Comparison of ENCODE assay signal across 17 cellular contexts in genomic region chr13:51524312-51524711, GRCh38. TPM values are rescaled to one million over a fixed set of nuclear protein-coding genes. Genes with fewer than 3 reads are reported as not detected.
A peak's percentile ranks its signal among the peaks of the same experiment; 100 is the strongest.
DNase-seq lines count a peak whose midpoint lies in the region; ATAC-seq and TF ChIP-seq lines count a peak whose summit lies in the region.
"Had no signal": no experiment of that assay in that cellular context is flagged by ENCODE, and none has a peak within 500 bp of the region (broad histone marks: within the 10 kb centered on the region; RNA-seq: fewer than 3 reads in every experiment).

No MANE protein-coding gene starts in this region.

- TF ChIP-seq POLR2A in heart left ventricle (IDR thresholded peaks at IDR 0.05): no peak

- H3K36me3 ChIP-seq in osteoblast (ENCODE audit: insufficient read depth, low read length): no peaks in the 10 kb centered on the region
- no peaks in the 10 kb centered on the region for H3K36me3 ChIP-seq in heart left ventricle
- H3K36me3 ChIP-seq: BLaER1 had no signal

- H3K27me3 ChIP-seq in osteoblast (ENCODE audit: insufficient read depth, low read length) (no peaks in the 10 kb centered on the region), heart left ventricle (no peaks in the 10 kb centered on the region)
- H3K27me3 ChIP-seq: BLaER1 had no signal

- DNase-seq in EL: peak; percentile 35
- DNase-seq in NCI-H526 treated with DMSO at 0.1 percent for 48 hours (lab: John Stamatoyannopoulos, UW): peak; percentile 76
- peak; percentile 31 to 55 for DNase-seq in cardiac fibroblast (ENCODE audit: low read depth in 2 of 2)
- no peak for DNase-seq in osteoblast (ENCODE audit: insufficient read length, low spot score, missing footprints)
- DNase-seq in heart left ventricle: no peak
- DNase-seq: activated CD4-positive, alpha-beta T cell treated with anti-CD3 and anti-CD28 coated beads, Interleukin-2, amount 50 U/mL, for 1 hour; activated naive CD4-positive, alpha-beta T cell treated with anti-CD3 and anti-CD28 coated beads for 36 hours; activated T-cell treated with anti-CD3 and anti-CD28 coated beads for 4 hours; DMS79; MV-4-11; naive thymus-derived CD4-positive, alpha-beta T cell; NCI-H69; stimulated activated CD4-positive, alpha-beta T cell treated with anti-CD3 and anti-CD28 coated beads, Interleukin-4, amount 100 ng/mL, for 24 hours had no signal

- H3K4me1 ChIP-seq in osteoblast (ENCODE audit: insufficient read depth, low read length): peaks cover 47% of the 10 kb centered on the region
- H3K4me1 ChIP-seq in heart left ventricle: peaks cover 0 to 7% (median 0%) of the 10 kb centered on the region in 12 donors

- peaks cover 3% of the 10 kb centered on the region for H3K9me3 ChIP-seq in osteoblast (ENCODE audit: low read depth, low read length)
- no peaks in the 10 kb centered on the region for H3K9me3 ChIP-seq in heart left ventricle
- H3K9me3 ChIP-seq: BLaER1 had no signal

- TF ChIP-seq CTCF in cardiac fibroblast (IDR thresholded peaks at IDR 0.05; ENCODE audit: low read depth, low read length) (no peak), osteoblast (IDR thresholded peaks at IDR 0.05; ENCODE audit: extremely low read depth, low read depth, low read length) (no peak), heart left ventricle (IDR thresholded peaks at IDR 0.05) (no peak)

- no peaks in the 10 kb centered on the region for H4K20me1 ChIP-seq in osteoblast (ENCODE audit: insufficient read depth, low read length)
- H4K20me1 ChIP-seq: BLaER1 had no signal

- H3K79me2 ChIP-seq in osteoblast (ENCODE audit: insufficient read depth, low read length): no peaks in the 10 kb centered on the region

- H2AFZ ChIP-seq in osteoblast (ENCODE audit: low read length): peak overlapping the region; percentile 13

- peak overlapping the region; percentile 87 for H3K27ac ChIP-seq in osteoblast (ENCODE audit: low read depth, low read length)
- H3K27ac ChIP-seq in heart left ventricle: no peak overlapping the region
- H3K27ac ChIP-seq: BLaER1 had no signal

- no peak for ATAC-seq in heart left ventricle
- ATAC-seq in HG03159 (IDR thresholded peaks at IDR 0.05; ENCODE audit: unreplicated experiment): no peak
- no peak for ATAC-seq in GM21723 (IDR thresholded peaks at IDR 0.05; ENCODE audit: unreplicated experiment)
- ATAC-seq: naive thymus-derived CD4-positive, alpha-beta T cell had no signal

- H3K4me3 ChIP-seq in cardiac fibroblast (replicated peaks in 1 of 2; ENCODE audit: low read depth in 2 of 2, low read length in 2 of 2): no peak overlapping the region
- no peak overlapping the region for H3K4me3 ChIP-seq in osteoblast (ENCODE audit: insufficient read depth, low read length)
- no peak overlapping the region for H3K4me3 ChIP-seq in heart left ventricle
- H3K4me3 ChIP-seq: BLaER1, lung had no signal

- intact Hi-C loops in heart left ventricle (cut with DNase I): no loop called here

- WGBS in heart left ventricle, 4 donors: 70 to 81% (median 78%) methylated on average over 4 of the region's 4 CpGs

- H3K4me2 ChIP-seq in osteoblast (ENCODE audit: insufficient read depth, low read length): peak overlapping the region; percentile 12

RNA-seq across cellular contexts. Expression of gene WDFY2, which starts 60.0 kb away (rescaled TPM):
- total RNA-seq in osteoblast (11.2 and 11.9 TPM in 2 replicates), heart left ventricle (10 to 100 TPM in 1 of 9 donors, 1 to 10 TPM in 8; 3.9 to 12.6 (median 7.4) TPM)
- 1 to 10 TPM; 2.0 to 4.9 TPM for polyA plus RNA-seq in heart left ventricle

Comparison
In these comparisons a context has a peak if more than half of its experiments do, and no peak if none do; other contexts are left out.
1. DNase-seq: peak in EL (single experiment), NCI-H526 treated with DMSO at 0.1 percent for 48 hours (single experiment) and cardiac fibroblast (2 of 2); none in osteoblast (single experiment) and heart left ventricle (0 of 5).